Comparison of ENCODE assay signal across 13 cellular contexts in genomic region chr3:100590840-100591147, GRCh38. TPM values are rescaled to one million over a fixed set of nuclear protein-coding genes. Genes with fewer than 3 reads are reported as not detected.
DNase-seq lines count a peak whose midpoint lies in the region; ATAC-seq, FAIRE-seq and TF ChIP-seq lines count a peak whose summit lies in the region.
"Had no signal": no experiment of that assay in that cellular context is flagged by ENCODE, and none has a peak within 500 bp of the region (broad histone marks: within the 10 kb centered on the region; RNA-seq: fewer than 3 reads in every experiment).

No MANE protein-coding gene starts in this region.

- H3K79me2 ChIP-seq in GM23248 (ENCODE audit: insufficient read depth) (no peaks in the 10 kb centered on the region), HepG2 (ENCODE audit: insufficient read depth, low read length) (no peaks in the 10 kb centered on the region)

- H3K4me1 Mint-ChIP-seq in T-helper 17 cell, result peaks cover 10% of the 10 kb centered on the region

- H3K27me3 ChIP-seq in GM23248 (replicated peaks; ENCODE audit: insufficient read depth) (no peaks in the 10 kb centered on the region), Panc1 (ENCODE audit: control insufficient read depth, insufficient read depth, low read length) (no peaks in the 10 kb centered on the region), HepG2 (ENCODE audit: control insufficient read depth in 1 of 2, insufficient read depth in 2 of 2, low read length in 2 of 2) (peaks cover 0 to 1% of the 10 kb centered on the region in 2 experiments; a peak in 1 of 5 replicates), thyroid gland (no peaks in the 10 kb centered on the region)

- H4K20me1 ChIP-seq in GM23248 (ENCODE audit: insufficient read depth) (no peaks in the 10 kb centered on the region), HepG2 (ENCODE audit: insufficient read depth, low read length) (no peaks in the 10 kb centered on the region)

- H3K9ac ChIP-seq in GM23248 (no peak overlapping the region), HepG2 (ENCODE audit: insufficient read depth, low read depth, low read length) (no peak overlapping the region)

- no peaks in the 10 kb centered on the region for H3K4me1 ChIP-seq in GM23248 (ENCODE audit: insufficient read depth)
- 0 out of 2 replicates have a peak, but pooled peaks cover 2% of the 10 kb centered on the region for H3K4me1 ChIP-seq in Panc1 (ENCODE audit: control insufficient read depth, insufficient read depth, low read length)
- H3K4me1 ChIP-seq in HepG2 (ENCODE audit: insufficient read depth, low read length), result peaks cover 15% of the 10 kb centered on the region
- no peaks in the 10 kb centered on the region for H3K4me1 ChIP-seq in thyroid gland

- H3K9me3 ChIP-seq in GM23248 (ENCODE audit: low read depth) (no peaks in the 10 kb centered on the region), Panc1 (ENCODE audit: control insufficient read depth, insufficient read depth, low read depth, low read length) (no peaks in the 10 kb centered on the region), HepG2 (ENCODE audit: low read length) (no peaks in the 10 kb centered on the region; the same call in 1 of the 2 replicates), thyroid gland (no peaks in the 10 kb centered on the region), T-helper 17 cell (ENCODE audit: control insufficient read depth, low read length, poor library complexity, severe bottlenecking) (no peaks in the 10 kb centered on the region)

- TF ChIP-seq EP300 in HepG2 (IDR thresholded peaks at IDR 0.05; ENCODE audit: low read depth in 2 of 2, low read length in 2 of 2) (no peak), HepG2 (CRISPR knock-in tag; IDR thresholded peaks at IDR 0.05; ENCODE audit: borderline replicate concordance) (no peak)

- CTCF ChIA-PET in Panc1 (lab: Charles Lee), result interaction anchor here (0.7 to 1.6 kb wide), 3 partner anchors 44 to 330 kb away, joined by 3 to 18 read pairs (median 4); no protein-coding TSS in a partner anchor
- CTCF ChIA-PET in HepG2 (lab: Yijun Ruan, JAX; ENCODE audit: low intra/inter-chr PET ratio, low total read pairs), result interaction anchor here (1.3 to 3.3 kb wide), 3 partner anchors 128 to 759 kb away, joined by 4 to 28 read pairs (median 9); no protein-coding TSS in a partner anchor

- H3K9me2 ChIP-seq in GM23248 (ENCODE audit: insufficient read depth), result no peaks in the 10 kb centered on the region

- ATAC-seq in Panc1 (no peak), HepG2 (no peak), GM19397 (IDR thresholded peaks at IDR 0.05; ENCODE audit: unreplicated experiment) (no peak), T-helper 17 cell (no peak)

- FAIRE-seq in HepG2 (lab: Jason Lieb, UNC), result no peak

- DNase-seq in GM23248, result no peak
- no peak for DNase-seq in Panc1 (ENCODE audit: low read depth, low spot score)
- DNase-seq in HepG2 (ENCODE audit: low spot score), result no peak
- no peak for DNase-seq in thyroid gland
- no peak for DNase-seq in posterior vena cava (ENCODE audit: low spot score)
- no peak for DNase-seq in T-helper 17 cell

- 0% methylated on average over 1 of the region's 1 CpG for WGBS in GM23248 (ENCODE audit: low coverage in 1 of 2, low lambda C conversion rate in 2 of 2, missing lambda C conversion rate in 2 of 2), 2 experiments
- WGBS in HepG2 (ENCODE audit: low lambda C conversion rate), result 0% methylated on average over 1 of the region's 1 CpG
- WGBS in thyroid gland, 2 donors, result 30 to 39% methylated on average over 1 of the region's 1 CpG

- H3K27me3 Mint-ChIP-seq in T-helper 17 cell, result peaks cover 7% of the 10 kb centered on the region

- H3F3A ChIP-seq in GM23248 (ENCODE audit: insufficient read depth), result no peaks in the 10 kb centered on the region

- BruUV-seq in Panc1 (replicated peaks; lab: Mats Ljungman, UMichigan) (no TSS peak), HepG2 (replicated peaks; lab: Mats Ljungman, UMichigan) (no TSS peak)

- H3K4me2 ChIP-seq in GM23248 (ENCODE audit: unreplicated experiment), result no peak overlapping the region
- peak overlapping the region; percentile 63; the same call in 1 of the 2 replicates for H3K4me2 ChIP-seq in HepG2 (ENCODE audit: low read depth, low read length)

- no peak overlapping the region for H3K27ac Mint-ChIP-seq in T-helper 17 cell
- H3K27ac Mint-ChIP-seq: CD4-positive, CD25-positive, alpha-beta regulatory T cell; IgD-negative memory B cell had no signal

- in situ Hi-C loops in GM23248 (cut with MboI), result loop anchor here (5.0 kb wide), 1 partner anchor 128 kb away; no protein-coding TSS in a partner anchor
- in situ Hi-C loops in Panc1 (cut with HindIII; ENCODE audit: low pct_unique_long_range_greater_than_20kb, low sequenced_read_pairs), result no loop called here
- in situ Hi-C loops in HepG2 (cut with HindIII; ENCODE audit: extremely low pct_ligation_motif_present, low pct_unique_long_range_greater_than_20kb), result loop anchor here (5.0 to 25.0 kb wide), 3 partner anchors 128 to 753 kb away; no protein-coding TSS in a partner anchor

- TF ChIP-seq CTCF in 22Rv1 (IDR thresholded peaks at IDR 0.05), result peak; percentile 59
- peak; percentile 59 for TF ChIP-seq CTCF in Panc1 (IDR thresholded peaks at IDR 0.05)
- no peak for TF ChIP-seq CTCF in HepG2 (CRISPR knock-in tag; IDR thresholded peaks at IDR 0.05)
- TF ChIP-seq CTCF in thyroid gland (IDR thresholded peaks at IDR 0.05), result no peak

- no peak for TF ChIP-seq POLR2A in HepG2 (IDR thresholded peaks at IDR 0.05; ENCODE audit: insufficient read depth in 1 of 2, low read depth in 2 of 2, low read length in 2 of 2)
- no peak for TF ChIP-seq POLR2A in thyroid gland (IDR thresholded peaks at IDR 0.05)

- POLR2A ChIA-PET in Panc1 (lab: Charles Lee), result no interaction called here
- POLR2A ChIA-PET in HepG2 (lab: Yijun Ruan, JAX), result no interaction called here

- H3K4me3 ChIP-seq in GM23248 (no peak overlapping the region), Panc1 (ENCODE audit: low read depth in 2 of 2, low read length in 2 of 2) (no peak overlapping the region), HepG2 (replicated peaks in 1 of 3; ENCODE audit: insufficient read depth in 1 of 3, low read depth in 2 of 3, low read length in 3 of 3) (no peak overlapping the region), thyroid gland (replicated peaks in 1 of 3) (no peak overlapping the region)

- H3K36me3 ChIP-seq in GM23248 (ENCODE audit: low read depth), result no peaks in the 10 kb centered on the region
- H3K36me3 ChIP-seq in Panc1 (ENCODE audit: control insufficient read depth, insufficient read depth, low read length), result no peaks in the 10 kb centered on the region
- H3K36me3 ChIP-seq in HepG2 (replicated peaks in 1 of 2; ENCODE audit: control insufficient read depth in 1 of 2, insufficient read depth in 2 of 2, low read length in 2 of 2), result no peaks in the 10 kb centered on the region
- H3K36me3 ChIP-seq in thyroid gland, result no peaks in the 10 kb centered on the region

- H3K27ac ChIP-seq in 22Rv1 (peak overlapping the region; percentile 92), GM23248 (no peak overlapping the region), Panc1 (ENCODE audit: low read length) (no peak overlapping the region), HepG2 (ENCODE audit: extremely low read length, insufficient read depth, low read length) (no peak overlapping the region), thyroid gland (no peak overlapping the region)

- no peak overlapping the region for H3K4me3 Mint-ChIP-seq in T-helper 17 cell

- TF ChIP-seq RAD21 in HepG2 (CRISPR knock-in tag; IDR thresholded peaks at IDR 0.05), result no peak

- H3K36me3 Mint-ChIP-seq in T-helper 17 cell (ENCODE audit: low read depth), result no peaks in the 10 kb centered on the region
- H3K36me3 Mint-ChIP-seq: CD4-positive, CD25-positive, alpha-beta regulatory T cell had no signal

- intact Hi-C loops in Panc1 (cut with micrococcal nuclease; ENCODE audit: unreplicated experiment) (loop anchor here (1.0 to 10.0 kb wide), 4 partner anchors 127 to 758 kb away; partner anchors contain the start of genes LNP1 and TOMM70), HepG2 (cut with micrococcal nuclease; ENCODE audit: unreplicated experiment) (loop anchor here (1.0 to 5.0 kb wide), 3 partner anchors 127 to 758 kb away; no protein-coding TSS in a partner anchor), thyroid gland (cut with DNase I) (loop anchor here (5.0 to 10.0 kb wide), 2 partner anchors 128 to 276 kb away; no protein-coding TSS in a partner anchor), posterior vena cava (cut with DNase I) (loop anchor here in 1 of 2 donors (5.0 kb wide), 1 partner anchor 123 kb away; no protein-coding TSS in a partner anchor)

- peak overlapping the region; percentile 91; the same call in 1 of the 2 replicates for H2AFZ ChIP-seq in GM23248
- no peak overlapping the region for H2AFZ ChIP-seq in HepG2 (ENCODE audit: low read length)

TF ChIP-seq in HepG2, 621 proteins besides CTCF, POLR2A, EP300 and RAD21 (continues in another document):
- no peak for TF ChIP-seq DPF2 (CRISPR knock-in tag; IDR thresholded peaks at IDR 0.05; ENCODE audit: borderline replicate concordance, low read depth)

RNA-seq across cellular contexts. Expression of gene ADGRG7, which starts 18.6 kb away (rescaled TPM):
- total RNA-seq in GM23248 (2014; rRNA removed; shearing (Covaris generic)), result not detected in 2 replicates
- polyA plus RNA-seq in GM23248 (2016; fragmentation: Nextera tagmentation; extraction: Ambion mirVana) (not detected in 2 replicates), HepG2 (2011; rRNA removed) (not detected in 2 replicates)
- total RNA-seq in Panc1 (2021; ENCODE audit: unreplicated experiment) (not detected), HepG2 (2016; rRNA removed; fragmentation: Illumina TruSeq; extraction: Trizol) (not detected in 2 replicates), thyroid gland (not detected), posterior vena cava (not detected), T-helper 17 cell (not detected)
- polyA plus RNA-seq in Panc1 (2012; ENCODE audit: insufficient read length), result not detected
- total RNA-seq in HepG2 (2016; cell fraction: cytosol; rRNA removed; fragmentation: Illumina TruSeq; extraction: Trizol; ENCODE audit: low read depth), result not detected in 2 replicates
- not detected in 2 replicates for total RNA-seq in HepG2 (2016; cell fraction: insoluble cytoplasmic fraction; rRNA removed; fragmentation: Illumina TruSeq; extraction: Trizol)
- total RNA-seq in HepG2 (2016; cell fraction: membrane; rRNA removed; fragmentation: Illumina TruSeq; extraction: Trizol), result not detected in 2 replicates
- total RNA-seq in HepG2 (2016; cell fraction: nucleus; rRNA removed; fragmentation: Illumina TruSeq; extraction: Trizol), result not detected in 2 replicates
- not detected in 2 replicates for polyA plus RNA-seq in HepG2 (2011; cell fraction: cytosol; rRNA removed)
- not detected in 2 replicates for polyA plus RNA-seq in HepG2 (2011; cell fraction: nucleus; rRNA removed)
- not detected in 2 replicates for polyA plus RNA-seq in HepG2 (2012)
- not detected in 2 replicates for polyA plus RNA-seq in HepG2 (2016; cell fraction: cytosol; fragmentation: Illumina TruSeq; extraction: Trizol; ENCODE audit: low read depth)
- polyA plus RNA-seq in HepG2 (2016; cell fraction: insoluble cytoplasmic fraction; fragmentation: Illumina TruSeq; extraction: Trizol; ENCODE audit: low read depth), result not detected in 2 replicates
- polyA plus RNA-seq in HepG2 (2016; cell fraction: membrane; fragmentation: Illumina TruSeq; extraction: Trizol; ENCODE audit: low read depth), result not detected in 2 replicates
- polyA plus RNA-seq in HepG2 (2016; cell fraction: nucleus; fragmentation: Illumina TruSeq; extraction: Trizol; ENCODE audit: insufficient read depth, low read depth), result not detected in 2 replicates
- not detected in 2 replicates for polyA minus RNA-seq in HepG2 (2011; rRNA and poly(A)+ RNA removed; ENCODE audit: low replicate concordance)
- polyA minus RNA-seq in HepG2 (2011; cell fraction: cytosol; rRNA and poly(A)+ RNA removed), result not detected in 2 replicates
- polyA minus RNA-seq in HepG2 (2011; cell fraction: nucleus; rRNA and poly(A)+ RNA removed), result not detected in 2 replicates
- total RNA-seq: A172; CD4-positive, CD25-positive, alpha-beta regulatory T cell; Daoy; SK-MEL-5 had no signal
- polyA plus RNA-seq: CD4-positive, CD25-positive, alpha-beta regulatory T cell; IgD-negative memory B cell had no signal

Comparison
In these comparisons a context has a peak if more than half of its experiments do, and no peak if none do; other contexts are left out.
1. CTCF ChIP-seq: peak in 22Rv1 (single experiment) and Panc1 (single experiment); none in HepG2 (single experiment) and thyroid gland (0 of 6).